ENCODE assay signal across 25 cellular contexts in genomic region chr12:25866586-25867378, GRCh38.
A peak's percentile ranks its signal among the peaks of the same experiment; 100 is the strongest.
DNase-seq lines count a peak whose midpoint lies in the region; FAIRE-seq and TF ChIP-seq lines count a peak whose summit lies in the region.
"Had no signal": no experiment of that assay in that cellular context is flagged by ENCODE, and none has a peak within 500 bp of the region (broad histone marks: within the 10 kb centered on the region; RNA-seq: fewer than 3 reads in every experiment).

No MANE protein-coding gene starts in this region.

- no peak for TF ChIP-seq CTCF in A673 (conservative IDR thresholded peaks at IDR 0.05; ENCODE audit: low read depth, low read length)
- no peak for TF ChIP-seq CTCF in hepatocyte (IDR thresholded peaks at IDR 0.05; ENCODE audit: poor library complexity)

- intact Hi-C loops in A673 (cut with micrococcal nuclease; ENCODE audit: unreplicated experiment): no loop called here

- 50% methylated on average over 6 of the region's 6 CpGs for WGBS in hepatocyte (ENCODE audit: low lambda C conversion rate, missing lambda C conversion rate)

- POLR2A ChIA-PET in A673 (lab: Charles Lee; ENCODE audit: low non-redundant PET): no interaction called here

- no peak overlapping the region for H3K4me2 ChIP-seq in hepatocyte
- H3K4me2 ChIP-seq: A549 had no signal

- H3K27me3 ChIP-seq in A673 (replicated peaks; ENCODE audit: insufficient read depth, low read depth, low read length, poor library complexity) (no peaks in the 10 kb centered on the region), hepatocyte (no peaks in the 10 kb centered on the region)
- H3K27me3 ChIP-seq: foreskin keratinocyte, right lobe of liver, SJSA1, testis had no signal

- FAIRE-seq in RCC 7860 (lab: Jason Lieb, UNC) (no peak), GM19239 (lab: Jason Lieb, UNC) (no peak)
- FAIRE-seq: A549, bronchial epithelial cell, kidney had no signal

- H3K36me3 ChIP-seq in A673 (ENCODE audit: insufficient read depth, low read length, poor library complexity, severe bottlenecking): no peaks in the 10 kb centered on the region
- H3K36me3 ChIP-seq in hepatocyte (replicated peaks; ENCODE audit: insufficient read depth, low read depth): no peaks in the 10 kb centered on the region
- H3K36me3 ChIP-seq: right lobe of liver, SJSA1 had no signal

- H4K20me1 ChIP-seq in hepatocyte (ENCODE audit: insufficient read depth, poor library complexity, severe bottlenecking): no peaks in the 10 kb centered on the region

- CTCF ChIA-PET in A673 (lab: Charles Lee): interaction anchor here (0.7 kb wide), 1 partner anchor 40 kb away, joined by 4 read pairs; no protein-coding TSS in a partner anchor

- H3K27ac ChIP-seq in A673 (ENCODE audit: low read depth, low read length, poor library complexity, severe bottlenecking) (no peak overlapping the region), hepatocyte (peak overlapping the region; percentile 46)
- H3K27ac ChIP-seq: A549, C4-2B, foreskin keratinocyte, right lobe of liver, SJSA1, testis had no signal

- no TSS peak for BruUV-seq in A673 (replicated peaks; lab: Mats Ljungman, UMichigan)

- H3K4me1 ChIP-seq in A673 (ENCODE audit: insufficient read depth, low read length, poor library complexity, severe bottlenecking) (peaks cover 3% of the 10 kb centered on the region), hepatocyte (ENCODE audit: insufficient read depth) (peaks cover 8% of the 10 kb centered on the region)
- H3K4me1 ChIP-seq: A549, foreskin keratinocyte, right lobe of liver, testis had no signal

- DNase-seq in A673 (ENCODE audit: low spot score) (peak; percentile 21), ELR (ENCODE audit: low read depth) (peak; percentile 6), RCC 7860 (ENCODE audit: low spot score) (peak; percentile 8), hepatocyte (ENCODE audit: low spot score) (no peak), NCI-H2029 treated with DMSO at 0.1 percent for 48 hours (lab: John Stamatoyannopoulos, UW) (no peak), GM19239 (ENCODE audit: insufficient read length, low spot score) (no peak), anterior cingulate cortex (lab: John Stamatoyannopoulos, UW) (no peak)
- no peak for DNase-seq in activated CD8-positive, alpha-beta memory T cell treated with anti-CD3 and anti-CD28 coated beads, Interleukin-2, amount 50 U/mL, for 4 hours
- DNase-seq: activated CD4-positive, alpha-beta memory T cell treated with anti-CD3 and anti-CD28 coated beads for 36 hours; activated CD4-positive, CD25-positive, alpha-beta regulatory T cell; activated gamma-delta T cell treated with Interleukin-2 at 50 U/mL for 16 hours; activated T-cell treated with anti-CD3 and anti-CD28 coated beads for 4 hours; DMS 273 treated with DMSO at 0.1 percent for 48 hours; hippocampal formation; kidney; NCI-H1436; NCI-H774; right lobe of liver; testis had no signal

- H3K9me3 ChIP-seq in A673 (ENCODE audit: low read depth, low read length, poor library complexity, severe bottlenecking): no peaks in the 10 kb centered on the region
- H3K9me3 ChIP-seq in hepatocyte (ENCODE audit: low read depth): no peaks in the 10 kb centered on the region
- H3K9me3 ChIP-seq: A549, right lobe of liver, SJSA1, testis had no signal

- H3K4me3 ChIP-seq in A673 (ENCODE audit: low read depth, low read length, poor library complexity, severe bottlenecking): no peak overlapping the region
- H3K4me3 ChIP-seq in hepatocyte: no peak overlapping the region
- H3K4me3 ChIP-seq: A549, lung, right lobe of liver, SJSA1, testis had no signal

- no peak overlapping the region for H2AFZ ChIP-seq in hepatocyte

- no peaks in the 10 kb centered on the region for H3K79me2 ChIP-seq in hepatocyte

- H3K9me2 ChIP-seq in hepatocyte (replicated peaks; ENCODE audit: insufficient read depth): no peaks in the 10 kb centered on the region

Comparison
In these comparisons a context has a peak if more than half of its experiments do, and no peak if none do; other contexts are left out.
1. DNase-seq: peak in A673 (single experiment), ELR (single experiment) and RCC 7860 (single experiment); none in hepatocyte (single experiment), NCI-H2029 treated with DMSO at 0.1 percent for 48 hours (single experiment), GM19239 (single experiment), activated CD8-positive, alpha-beta memory T cell treated with anti-CD3 and anti-CD28 coated beads, Interleukin-2, amount 50 U/mL, for 4 hours (single experiment) and anterior cingulate cortex (0 of 58).